22 cellular contexts compared by ENCODE assay signal in the genomic region with DNA sequence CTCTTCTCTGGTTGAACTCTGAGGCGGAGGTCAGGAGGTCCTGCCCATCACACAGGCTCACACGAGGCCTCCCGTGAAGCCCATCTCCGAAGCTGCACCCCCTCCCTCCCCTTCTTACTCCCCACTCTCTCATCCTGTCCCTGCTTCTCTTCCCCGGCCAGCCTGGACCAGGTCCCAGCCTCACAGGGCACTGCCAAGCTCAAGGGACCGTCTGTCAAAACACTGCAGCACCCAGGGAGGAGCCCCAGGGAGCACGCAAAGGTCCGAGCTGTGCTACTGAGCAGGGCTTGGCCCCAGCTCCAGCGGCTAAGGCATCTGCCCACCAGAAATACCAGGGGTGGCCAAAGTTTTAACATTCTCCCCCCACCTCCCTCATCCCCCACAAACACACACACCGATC.
DNase-seq lines count a peak whose midpoint lies in the region; ATAC-seq and TF ChIP-seq lines count a peak whose summit lies in the region.
"Had no signal": no experiment of that assay in that cellular context is flagged by ENCODE, and none has a peak within 500 bp of the region (broad histone marks: within the 10 kb centered on the region; RNA-seq: fewer than 3 reads in every experiment).

No MANE protein-coding gene starts in this region.

- no peak overlapping the region for H2AFZ ChIP-seq in SK-N-SH (ENCODE audit: low read depth)

- no peaks in the 10 kb centered on the region for H3K9me3 ChIP-seq in right atrium auricular region
- no peaks in the 10 kb centered on the region for H3K9me3 ChIP-seq in psoas muscle
- no peaks in the 10 kb centered on the region for H3K9me3 ChIP-seq in SK-N-SH

- TF ChIP-seq RAD21 in SK-N-SH (IDR thresholded peaks at IDR 0.05; ENCODE audit: low read length) = no peak

- intact Hi-C loops in Right ventricle myocardium inferior (cut with DNase I) (no loop called here), left cardiac atrium (cut with DNase I) (no loop called here), psoas muscle (cut with DNase I) (no loop called here)

- TF ChIP-seq CTCF in right atrium auricular region (IDR thresholded peaks at IDR 0.05) (no peak), psoas muscle (IDR thresholded peaks at IDR 0.05) (no peak), SK-N-SH (IDR thresholded peaks at IDR 0.05) (no peak)

- CTCF ChIA-PET in SK-N-SH (lab: Yijun Ruan, JAX) = interaction anchor here (0.9 to 1.4 kb wide), 2 partner anchors 11 to 14 kb away, joined by 3 read pairs; no protein-coding TSS in a partner anchor

- ATAC-seq in Right ventricle myocardium inferior (peak; percentile 68), left cardiac atrium (peak; percentile 40 to 75), psoas muscle (peak; percentile 39 to 63 (median 56)), HG03135 (IDR thresholded peaks at IDR 0.05; ENCODE audit: unreplicated experiment) (no peak)
- ATAC-seq: activated naive CD8-positive, alpha-beta T cell treated with anti-CD3 and anti-CD28 coated beads, Interleukin-2, amount 50 U/mL, for 24 hours; foreskin keratinocyte had no signal

- H4K20me1 ChIP-seq in SK-N-SH (ENCODE audit: insufficient read depth) = no peaks in the 10 kb centered on the region

- no peaks in the 10 kb centered on the region for H3K9me2 ChIP-seq in SK-N-SH

- H3K36me3 ChIP-seq in right atrium auricular region = no peaks in the 10 kb centered on the region
- no peaks in the 10 kb centered on the region for H3K36me3 ChIP-seq in psoas muscle (ENCODE audit: insufficient read depth in 1 of 2, low read depth in 1 of 2)
- no peaks in the 10 kb centered on the region for H3K36me3 ChIP-seq in SK-N-SH (replicated peaks in 1 of 2; ENCODE audit: control insufficient read depth in 1 of 2, insufficient read depth in 2 of 2, low read length in 1 of 2)

- H3K79me2 ChIP-seq in SK-N-SH (ENCODE audit: insufficient read depth) = no peaks in the 10 kb centered on the region

- no peak overlapping the region for H3K4me2 ChIP-seq in SK-N-SH

- no peak overlapping the region for H3K27ac ChIP-seq in right atrium auricular region
- no peak overlapping the region for H3K27ac ChIP-seq in psoas muscle
- no peak overlapping the region for H3K27ac ChIP-seq in SK-N-SH (ENCODE audit: low read depth in 2 of 2, low read length in 1 of 2)
- H3K27ac ChIP-seq: 22Rv1, epithelial cell of prostate, foreskin keratinocyte had no signal

- peaks cover 13% of the 10 kb centered on the region for H3F3A ChIP-seq in SK-N-SH (replicated peaks; ENCODE audit: insufficient read depth)

- peaks cover 0 to 16% of the 10 kb centered on the region in 2 donors for H3K4me1 ChIP-seq in right atrium auricular region
- peaks cover 50% of the 10 kb centered on the region for H3K4me1 ChIP-seq in psoas muscle
- H3K4me1 ChIP-seq in SK-N-SH (ENCODE audit: control insufficient read depth in 1 of 2, insufficient read depth in 2 of 2, low read depth in 1 of 2, low read length in 1 of 2) = peaks cover 5 to 11% of the 10 kb centered on the region in 2 experiments; a peak in 2 of 4 replicates
- H3K4me1 ChIP-seq: foreskin keratinocyte had no signal

- H3K27me3 ChIP-seq in right atrium auricular region (no peaks in the 10 kb centered on the region), psoas muscle (ENCODE audit: insufficient read depth in 3 of 3, low read length in 2 of 3) (no peaks in the 10 kb centered on the region), SK-N-SH (ENCODE audit: insufficient read depth) (peaks cover 44% of the 10 kb centered on the region)

- TF ChIP-seq EP300 in SK-N-SH (IDR thresholded peaks at IDR 0.05; ENCODE audit: borderline replicate concordance in 1 of 2, low read depth in 1 of 2, low read length in 1 of 2) = no peak

- WGBS in psoas muscle, 3 donors = 34 to 52% (median 45%) methylated on average over 10 of the region's 10 CpGs
- 77% methylated on average over 10 of the region's 10 CpGs for WGBS in SK-N-SH (ENCODE audit: low lambda C conversion rate)

- H3K4me3 ChIP-seq in right atrium auricular region = no peak overlapping the region
- H3K4me3 ChIP-seq in psoas muscle = no peak overlapping the region
- H3K4me3 ChIP-seq in SK-N-SH (ENCODE audit: low read depth in 2 of 2, low read length in 1 of 2) = no peak overlapping the region

- H3K9ac ChIP-seq in SK-N-SH = no peak overlapping the region

- DNase-seq in Right ventricle myocardium inferior (ENCODE audit: missing footprints) (no peak), right atrium auricular region (ENCODE audit: low spot score) (no peak), left cardiac atrium (no peak), psoas muscle (no peak), NK-92 (lab: John Stamatoyannopoulos, UW; ENCODE audit: unreplicated experiment) (no peak), SK-N-SH (no peak)
- DNase-seq in activated CD8-positive, alpha-beta memory T cell treated with anti-CD3 and anti-CD28 coated beads, Interleukin-2, amount 50 U/mL, for 4 hours = no peak
- DNase-seq: activated B cell treated with CpG ODN at 0.5 μM for 24 hours; activated CD4-positive, alpha-beta T cell treated with anti-CD3 and anti-CD28 coated beads, Interleukin-2, amount 50 U/mL, for 4 hours; activated gamma-delta T cell; activated naive CD8-positive, alpha-beta T cell treated with anti-CD3 and anti-CD28 coated beads, Interleukin-2, amount 50 U/mL, for 24 hours; AML-193; DMS79; foreskin keratinocyte; HCEC 1CT; MM.1S; naive B cell; NCI-H1436 treated with DMSO at 0.1 percent for 48 hours; NCI-H524 had no signal

- POLR2A ChIA-PET in SK-N-SH (lab: Yijun Ruan, JAX) = no interaction called here

TF ChIP-seq in SK-N-SH, 30 proteins besides CTCF, POLR2A, EP300 and RAD21:
- TF ChIP-seq, protein P1, sequence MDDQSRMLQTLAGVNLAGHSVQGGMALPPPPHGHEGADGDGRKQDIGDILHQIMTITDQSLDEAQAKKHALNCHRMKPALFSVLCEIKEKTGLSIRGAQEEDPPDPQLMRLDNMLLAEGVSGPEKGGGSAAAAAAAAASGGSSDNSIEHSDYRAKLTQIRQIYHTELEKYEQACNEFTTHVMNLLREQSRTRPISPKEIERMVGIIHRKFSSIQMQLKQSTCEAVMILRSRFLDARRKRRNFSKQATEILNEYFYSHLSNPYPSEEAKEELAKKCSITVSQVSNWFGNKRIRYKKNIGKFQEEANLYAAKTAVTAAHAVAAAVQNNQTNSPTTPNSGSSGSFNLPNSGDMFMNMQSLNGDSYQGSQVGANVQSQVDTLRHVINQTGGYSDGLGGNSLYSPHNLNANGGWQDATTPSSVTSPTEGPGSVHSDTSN (IDR thresholded peaks at IDR 0.05) = no peak
- TF ChIP-seq GATA2 (CRISPR knock-in tag; IDR thresholded peaks at IDR 0.05) (no peak), CHD2 (IDR thresholded peaks at IDR 0.05; ENCODE audit: low read length, partially characterized antibody) (no peak), SMC3 (IDR thresholded peaks at IDR 0.05; ENCODE audit: low read depth, low read length) (no peak), NRF1 (IDR thresholded peaks at IDR 0.05; ENCODE audit: low read depth, low read length) (no peak), FOXM1 (IDR thresholded peaks at IDR 0.05; ENCODE audit: low read depth) (no peak)
- TF ChIP-seq, protein P2, sequence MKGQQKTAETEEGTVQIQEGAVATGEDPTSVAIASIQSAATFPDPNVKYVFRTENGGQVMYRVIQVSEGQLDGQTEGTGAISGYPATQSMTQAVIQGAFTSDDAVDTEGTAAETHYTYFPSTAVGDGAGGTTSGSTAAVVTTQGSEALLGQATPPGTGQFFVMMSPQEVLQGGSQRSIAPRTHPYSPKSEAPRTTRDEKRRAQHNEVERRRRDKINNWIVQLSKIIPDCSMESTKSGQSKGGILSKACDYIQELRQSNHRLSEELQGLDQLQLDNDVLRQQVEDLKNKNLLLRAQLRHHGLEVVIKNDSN (IDR thresholded peaks at IDR 0.05; ENCODE audit: borderline replicate concordance, low read depth) = no peak
TF ChIP-seq in SK-N-SH: peak in this region for 0.
